18 cellular contexts compared by ENCODE assay signal in genomic region chr6:35724059-35724458, GRCh38. TPM values are rescaled to one million over a fixed set of nuclear protein-coding genes. Genes with fewer than 3 reads are reported as not detected.
DNase-seq lines count a peak whose midpoint lies in the region; ATAC-seq and TF ChIP-seq lines count a peak whose summit lies in the region.
"Had no signal": no experiment of that assay in that cellular context is flagged by ENCODE, and none has a peak within 500 bp of the region (broad histone marks: within the 10 kb centered on the region; RNA-seq: fewer than 3 reads in every experiment).

No MANE protein-coding gene starts in this region.

- DNase-seq in right atrium auricular region (ENCODE audit: low spot score) (no peak), Right ventricle myocardium inferior (ENCODE audit: missing footprints) (no peak), esophagus squamous epithelium (lab: John Stamatoyannopoulos, UW) (no peak), posterior vena cava (ENCODE audit: low spot score) (peak; percentile 29), NCI-H187 (lab: John Stamatoyannopoulos, UW) (no peak)
- DNase-seq in stimulated activated effector memory CD8-positive, alpha-beta T cell treated with anti-CD3 and anti-CD28 coated beads, Interleukin-12 subunit alpha, Interleukin-12 subunit beta, amount 100 ng/mL, for 72 hours (ENCODE audit: low spot score in 2 of 2): no peak
- DNase-seq in activated effector memory CD4-positive, alpha-beta T cell treated with anti-CD3 and anti-CD28 coated beads, Interleukin-2, amount 50 U/mL, for 16 hours: no peak
- DNase-seq: cortex of kidney, immature natural killer cell, NCI-H1436, NCI-H524 treated with DMSO at 0.1 percent for 48 hours, SHP77 treated with DMSO at 0.1 percent for 48 hours had no signal

- H3K4me3 Mint-ChIP-seq in stimulated activated effector memory CD8-positive, alpha-beta T cell treated with anti-CD3 and anti-CD28 coated beads, Interleukin-12 subunit alpha, Interleukin-12 subunit beta, amount 100 ng/mL, for 72 hours: no peak overlapping the region
- H3K4me3 Mint-ChIP-seq: activated naive CD4-positive, alpha-beta T cell treated with anti-CD3 and anti-CD28 coated beads, Interleukin-2, amount 50 U/mL, for 24 hours; immature natural killer cell had no signal

- H3K27ac ChIP-seq in right atrium auricular region: peak overlapping the region; percentile 100
- peak overlapping the region; percentile 99 to 100 (median 100) for H3K27ac ChIP-seq in esophagus squamous epithelium

- H3K27me3 ChIP-seq in right atrium auricular region: no peaks in the 10 kb centered on the region
- H3K27me3 ChIP-seq in esophagus squamous epithelium: no peaks in the 10 kb centered on the region

- H3K9me3 ChIP-seq in right atrium auricular region: no peaks in the 10 kb centered on the region
- no peaks in the 10 kb centered on the region for H3K9me3 ChIP-seq in esophagus squamous epithelium

- 94 to 100% methylated on average over 2 to 4 of the region's 4 CpGs for WGBS in esophagus squamous epithelium, 2 donors

- TF ChIP-seq CTCF in right atrium auricular region (IDR thresholded peaks at IDR 0.05): no peak
- no peak for TF ChIP-seq CTCF in esophagus squamous epithelium (IDR thresholded peaks at IDR 0.05)

- H3K4me1 Mint-ChIP-seq in stimulated activated effector memory CD8-positive, alpha-beta T cell treated with anti-CD3 and anti-CD28 coated beads, Interleukin-12 subunit alpha, Interleukin-12 subunit beta, amount 100 ng/mL, for 72 hours: peaks cover 59% of the 10 kb centered on the region

- H3K9me3 Mint-ChIP-seq in stimulated activated effector memory CD8-positive, alpha-beta T cell treated with anti-CD3 and anti-CD28 coated beads, Interleukin-12 subunit alpha, Interleukin-12 subunit beta, amount 100 ng/mL, for 72 hours: no peaks in the 10 kb centered on the region
- H3K9me3 Mint-ChIP-seq: activated naive CD4-positive, alpha-beta T cell treated with anti-CD3 and anti-CD28 coated beads, Interleukin-2, amount 50 U/mL, for 24 hours; immature natural killer cell had no signal

- TF ChIP-seq POLR2A in esophagus squamous epithelium (IDR thresholded peaks at IDR 0.05): no peak

- ATAC-seq in Right ventricle myocardium inferior: no peak
- ATAC-seq in stimulated activated effector memory CD8-positive, alpha-beta T cell treated with anti-CD3 and anti-CD28 coated beads, Interleukin-12 subunit alpha, Interleukin-12 subunit beta, amount 100 ng/mL, for 72 hours: no peak
- no peak for ATAC-seq in HG03342 (IDR thresholded peaks at IDR 0.05; ENCODE audit: unreplicated experiment)

- H3K36me3 ChIP-seq in right atrium auricular region: no peaks in the 10 kb centered on the region
- H3K36me3 ChIP-seq in esophagus squamous epithelium: no peaks in the 10 kb centered on the region

- H3K4me1 ChIP-seq in right atrium auricular region (peaks cover 0 to 98% of the 10 kb centered on the region in 2 donors), esophagus squamous epithelium (peaks cover 60 to 100% (median 81%) of the 10 kb centered on the region in 3 donors)

- intact Hi-C loops in Right ventricle myocardium inferior (cut with DNase I) (no loop called here), esophagus squamous epithelium (cut with DNase I) (no loop called here), posterior vena cava (cut with DNase I) (no loop called here)

- H3K36me3 Mint-ChIP-seq in stimulated activated effector memory CD8-positive, alpha-beta T cell treated with anti-CD3 and anti-CD28 coated beads, Interleukin-12 subunit alpha, Interleukin-12 subunit beta, amount 100 ng/mL, for 72 hours: no peaks in the 10 kb centered on the region
- H3K36me3 Mint-ChIP-seq: activated naive CD4-positive, alpha-beta T cell treated with anti-CD3 and anti-CD28 coated beads, Interleukin-2, amount 50 U/mL, for 24 hours; immature natural killer cell had no signal

- no peak overlapping the region for H3K27ac Mint-ChIP-seq in stimulated activated effector memory CD8-positive, alpha-beta T cell treated with anti-CD3 and anti-CD28 coated beads, Interleukin-12 subunit alpha, Interleukin-12 subunit beta, amount 100 ng/mL, for 72 hours

- H3K4me3 ChIP-seq in right atrium auricular region (no peak overlapping the region), esophagus squamous epithelium (no peak overlapping the region)

RNA-seq across cellular contexts. Expression of gene ARMC12, which starts 12.8 kb away (rescaled TPM):
- total RNA-seq in right atrium auricular region (under 1 TPM in 1 of 2 donors, not detected in 1; 0.39 TPM), Right ventricle myocardium inferior (not detected), esophagus squamous epithelium (1 to 10 TPM in 1 of 4 donors, under 1 TPM in 1, not detected in 2; 0.26 to 1.5 TPM), posterior vena cava (1 to 10 TPM in 1 of 2 donors, under 1 TPM in 1; 0.57 to 1.1 TPM)
- total RNA-seq: urinary bladder had no signal

RNA-seq across cellular contexts. Expression of gene FKBP5, which starts 35.3 kb away (rescaled TPM):
- total RNA-seq in right atrium auricular region (100 to 1,000 TPM; 135 TPM), Right ventricle myocardium inferior (101 TPM), esophagus squamous epithelium (100 to 1,000 TPM in 2 of 4 donors, 10 to 100 TPM in 2; 65.0 to 273 (median 103) TPM), posterior vena cava (100 to 1,000 TPM in 1 of 2 donors, 10 to 100 TPM in 1; 83.1 to 193 TPM)

RNA-seq across cellular contexts. Expression of gene CLPSL2, which starts 52.3 kb away (rescaled TPM):
- total RNA-seq in right atrium auricular region (not detected), Right ventricle myocardium inferior (not detected), esophagus squamous epithelium (not detected), posterior vena cava (not detected)
- total RNA-seq: activated CD8-positive, alpha-beta memory T cell treated with anti-CD3 and anti-CD28 coated beads for 36 hours; Daoy; skeletal muscle tissue; urinary bladder had no signal

RNA-seq across cellular contexts. Expression of gene CLPSL1, which starts 56.8 kb away (rescaled TPM):
- not detected for total RNA-seq in right atrium auricular region
- not detected for total RNA-seq in Right ventricle myocardium inferior
- total RNA-seq in esophagus squamous epithelium: not detected
- total RNA-seq in posterior vena cava: not detected
- total RNA-seq: activated CD8-positive, alpha-beta memory T cell treated with anti-CD3 and anti-CD28 coated beads for 36 hours; Daoy; skeletal muscle tissue; urinary bladder had no signal
